Comparison of ENCODE assay signal across 8 cellular contexts in the genomic region with DNA sequence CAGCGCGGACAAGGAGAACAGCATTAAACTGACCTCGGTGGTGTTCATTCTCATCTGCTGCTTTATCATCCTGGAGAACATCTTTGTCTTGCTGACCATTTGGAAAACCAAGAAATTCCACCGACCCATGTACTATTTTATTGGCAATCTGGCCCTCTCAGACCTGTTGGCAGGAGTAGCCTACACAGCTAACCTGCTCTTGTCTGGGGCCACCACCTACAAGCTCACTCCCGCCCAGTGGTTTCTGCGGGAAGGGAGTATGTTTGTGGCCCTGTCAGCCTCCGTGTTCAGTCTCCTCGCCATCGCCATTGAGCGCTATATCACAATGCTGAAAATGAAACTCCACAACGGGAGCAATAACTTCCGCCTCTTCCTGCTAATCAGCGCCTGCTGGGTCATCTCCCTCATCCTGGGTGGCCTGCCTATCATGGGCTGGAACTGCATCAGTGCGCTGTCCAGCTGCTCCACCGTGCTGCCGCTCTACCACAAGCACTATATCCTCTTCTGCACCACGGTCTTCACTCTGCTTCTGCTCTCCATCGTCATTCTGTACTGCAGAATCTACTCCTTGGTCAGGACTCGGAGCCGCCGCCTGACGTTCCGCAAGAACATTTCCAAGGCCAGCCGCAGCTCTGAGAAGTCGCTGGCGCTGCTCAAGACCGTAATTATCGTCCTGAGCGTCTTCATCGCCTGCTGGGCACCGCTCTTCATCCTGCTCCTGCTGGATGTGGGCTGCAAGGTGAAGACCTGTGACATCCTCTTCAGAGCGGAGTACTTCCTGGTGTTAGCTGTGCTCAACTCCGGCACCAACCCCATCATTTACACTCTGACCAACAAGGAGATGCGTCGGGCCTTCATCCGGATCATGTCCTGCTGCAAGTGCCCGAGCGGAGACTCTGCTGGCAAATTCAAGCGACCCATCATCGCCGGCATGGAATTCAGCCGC. TPM values are rescaled to one million over a fixed set of nuclear protein-coding genes. Genes with fewer than 3 reads are reported as not detected.
DNase-seq lines count a peak whose midpoint lies in the region; ATAC-seq and TF ChIP-seq lines count a peak whose summit lies in the region.

No MANE protein-coding gene starts in this region.

- H3K4me3 ChIP-seq in GM12864 (ENCODE audit: low read depth, low read length): peak overlapping the region; percentile 94

- H3K27me3 Mint-ChIP-seq in activated CD4-positive, alpha-beta T cell treated with anti-CD3 and anti-CD28 coated beads, Interleukin-2, amount 10 ng/mL, durations not matched to agents 24 days and 14 days: no peaks in the 10 kb centered on the region

- H3K4me1 Mint-ChIP-seq in activated CD4-positive, alpha-beta T cell treated with anti-CD3 and anti-CD28 coated beads, Interleukin-2, amount 10 ng/mL, durations not matched to agents 24 days and 14 days: peaks cover 52% of the 10 kb centered on the region

- ATAC-seq in GM21381 (IDR thresholded peaks at IDR 0.05; ENCODE audit: unreplicated experiment): no peak

- H3K27ac Mint-ChIP-seq in activated CD4-positive, alpha-beta T cell treated with anti-CD3 and anti-CD28 coated beads, Interleukin-2, amount 10 ng/mL, durations not matched to agents 24 days and 14 days: peak overlapping the region; percentile 96

- intact Hi-C loops in activated CD4-positive, alpha-beta T cell treated with anti-CD3 and anti-CD28 coated beads, Interleukin-2, amount 10 ng/mL, durations not matched to agents 24 days and 14 days (cut with micrococcal nuclease): loop anchor here (2.0 to 10.0 kb wide), 4 partner anchors 115 to 1201 kb away; partner anchors contain the start of gene CDC14A

- no peak for DNase-seq in GM12864 (ENCODE audit: low read depth)
- DNase-seq in activated CD4-positive, alpha-beta T cell treated with anti-CD3 and anti-CD28 coated beads, Interleukin-2, amount 10 ng/mL, durations not matched to agents 24 days and 14 days: peak; percentile 92
- DNase-seq in effector CD8-positive, alpha-beta T cell (lab: John Stamatoyannopoulos, UW): peak; percentile 29
- DNase-seq in stimulated activated CD4-positive, alpha-beta T cell treated with anti-CD3 and anti-CD28 coated beads, Interleukin-12 subunit alpha, Interleukin-12 subunit beta, amount 100 ng/mL, for 4 hours: peak; percentile 44
- no peak for DNase-seq in retina
- no peak for DNase-seq in DMS79 (lab: John Stamatoyannopoulos, UW)
- no peak for DNase-seq in NOMO-1 treated with DMSO at 0.1 percent for 48 hours (lab: John Stamatoyannopoulos, UW; ENCODE audit: unreplicated experiment)

- peak overlapping the region; percentile 90 for H3K4me3 Mint-ChIP-seq in activated CD4-positive, alpha-beta T cell treated with anti-CD3 and anti-CD28 coated beads, Interleukin-2, amount 10 ng/mL, durations not matched to agents 24 days and 14 days

- TF ChIP-seq CTCF in GM12864 (IDR thresholded peaks at IDR 0.05; ENCODE audit: low read depth, low read length, missing control alignments): peak; percentile 5

- H3K36me3 Mint-ChIP-seq in activated CD4-positive, alpha-beta T cell treated with anti-CD3 and anti-CD28 coated beads, Interleukin-2, amount 10 ng/mL, durations not matched to agents 24 days and 14 days (ENCODE audit: low read depth): peaks cover 59% of the 10 kb centered on the region

- no peaks in the 10 kb centered on the region for H3K9me3 Mint-ChIP-seq in activated CD4-positive, alpha-beta T cell treated with anti-CD3 and anti-CD28 coated beads, Interleukin-2, amount 10 ng/mL, durations not matched to agents 24 days and 14 days

RNA-seq across cellular contexts. Expression of gene S1PR1, which starts 2.5 kb away (rescaled TPM):
- 49.5 and 51.2 TPM in 2 replicates for total RNA-seq in activated CD4-positive, alpha-beta T cell treated with anti-CD3 and anti-CD28 coated beads, Interleukin-2, amount 10 ng/mL, durations not matched to agents 24 days and 14 days

Comparison
In these comparisons a context has a peak if more than half of its experiments do, and no peak if none do; other contexts are left out.
1. DNase-seq: peak in activated CD4-positive, alpha-beta T cell treated with anti-CD3 and anti-CD28 coated beads, Interleukin-2, amount 10 ng/mL, durations not matched to agents 24 days and 14 days (single experiment), effector CD8-positive, alpha-beta T cell (single experiment) and stimulated activated CD4-positive, alpha-beta T cell treated with anti-CD3 and anti-CD28 coated beads, Interleukin-12 subunit alpha, Interleukin-12 subunit beta, amount 100 ng/mL, for 4 hours (single experiment); none in GM12864 (single experiment), retina (single experiment), DMS79 (single experiment) and NOMO-1 treated with DMSO at 0.1 percent for 48 hours (single experiment).